Comparison of ENCODE assay signal across 24 cellular contexts in genomic region chr10:5416981-5417380, GRCh38. TPM values are rescaled to one million over a fixed set of nuclear protein-coding genes. Genes with fewer than 3 reads are reported as not detected.
DNase-seq lines count a peak whose midpoint lies in the region; ATAC-seq, FAIRE-seq and TF ChIP-seq lines count a peak whose summit lies in the region.
"Had no signal": no experiment of that assay in that cellular context is flagged by ENCODE, and none has a peak within 500 bp of the region (broad histone marks: within the 10 kb centered on the region; RNA-seq: fewer than 3 reads in every experiment).

No MANE protein-coding gene starts in this region.

- ATAC-seq in K562 (no peak), HG02571 (IDR thresholded peaks at IDR 0.05; ENCODE audit: unreplicated experiment) (no peak)
- ATAC-seq: heart left ventricle, HepG2 had no signal

- H3K56ac ChIP-seq in mesendoderm (ENCODE audit: low read length): peak overlapping the region; percentile 6

- H3K79me1 ChIP-seq in mesendoderm (ENCODE audit: low read length): peaks cover 6% of the 10 kb centered on the region

- H3K79me2 ChIP-seq in K562 (ENCODE audit: control insufficient read depth, insufficient read depth, low read length): peaks cover 99% of the 10 kb centered on the region
- peaks cover 52% of the 10 kb centered on the region for H3K79me2 ChIP-seq in mesendoderm (ENCODE audit: control insufficient read depth, insufficient read depth, low read length)

- intact Hi-C loops in K562 (cut with micrococcal nuclease): no loop called here

- H3K36me3 ChIP-seq in K562 (ENCODE audit: control insufficient read depth, insufficient read depth, low read length): peaks cover 36% of the 10 kb centered on the region
- no peaks in the 10 kb centered on the region for H3K36me3 ChIP-seq in mesendoderm (ENCODE audit: control insufficient read depth, insufficient read depth, low read length)
- H3K36me3 ChIP-seq: heart left ventricle, vagina had no signal

- no peak overlapping the region for H3K4ac ChIP-seq in mesendoderm (ENCODE audit: low read depth, low read length)

- TF ChIP-seq CTCF in K562 (IDR thresholded peaks at IDR 0.05 in 2 of 3, conservative IDR thresholded peaks at IDR 0.05 in 1 of 3; ENCODE audit: insufficient read depth in 2 of 3, low read depth in 1 of 3, low read length in 3 of 3): no peak

- H3K18ac ChIP-seq in mesendoderm (ENCODE audit: low read length): no peak overlapping the region

- H3K27ac ChIP-seq in K562 (ENCODE audit: extremely low read depth, low read depth, low read length) (no peak overlapping the region), mesendoderm (ENCODE audit: low read depth, low read length) (no peak overlapping the region)
- H3K27ac ChIP-seq: heart left ventricle, SJCRH30, vagina had no signal

- no peaks in the 10 kb centered on the region; the same call in 1 of the 2 replicates for H3K9me3 ChIP-seq in K562 (replicated peaks; ENCODE audit: control insufficient read depth, insufficient read depth, low read depth, low read length)
- H3K9me3 ChIP-seq: vagina had no signal

- no peak for TF ChIP-seq RAD21 in K562 (CRISPR knock-in tag; conservative IDR thresholded peaks at IDR 0.05 in 1 of 2, IDR thresholded peaks at IDR 0.05 in 1 of 2)

- TF ChIP-seq POLR2A in GM12891 (IDR thresholded peaks at IDR 0.05; ENCODE audit: low read depth, low read length) (no peak), K562 (conservative IDR thresholded peaks at IDR 0.05) (no peak)

- no peak overlapping the region for H2BK15ac ChIP-seq in mesendoderm (replicated peaks; ENCODE audit: low read depth)

- WGBS in K562 (ENCODE audit: insufficient coverage, low coverage, missing lambda C conversion rate): 96% methylated on average over 11 of the region's 11 CpGs
- WGBS in mesendoderm (ENCODE audit: extremely low coverage, insufficient coverage, low lambda C conversion rate): no CpG with 5 or more reads among the region's 11 CpGs

- POLR2A ChIA-PET in K562 (lab: Yijun Ruan, JAX): interaction anchor here (1.0 to 1.4 kb wide), 2 partner anchors 8 to 13 kb away, joined by 3 read pairs; partner anchors contain the start of gene TUBAL3

- H3K23ac ChIP-seq in mesendoderm (ENCODE audit: low read length): no peak overlapping the region

- no peaks in the 10 kb centered on the region for H3K9me1 ChIP-seq in K562 (ENCODE audit: control insufficient read depth, insufficient read depth, low read length)

- no peak overlapping the region for H4K5ac ChIP-seq in mesendoderm (ENCODE audit: low read length)

- no peak overlapping the region for H2BK5ac ChIP-seq in mesendoderm (ENCODE audit: low read length)

- H3K4me1 ChIP-seq in K562 (replicated peaks in 1 of 2; ENCODE audit: control insufficient read depth in 2 of 2, insufficient read depth in 2 of 2, low read length in 2 of 2): peaks cover 8% of the 10 kb centered on the region in 2 experiments; a peak in 4 of 5 replicates
- H3K4me1 ChIP-seq in mesendoderm (ENCODE audit: control insufficient read depth, low read depth, low read length): peaks cover 6% of the 10 kb centered on the region

- in situ Hi-C loops in K562 (cut with MboI): no loop called here

- peak; percentile 71 for FAIRE-seq in GM12891 (lab: Jason Lieb, UNC)
- FAIRE-seq in K562 (lab: Jason Lieb, UNC): no peak
- FAIRE-seq: HepG2 had no signal

- H2BK120ac ChIP-seq in mesendoderm (ENCODE audit: low read depth, low read length): no peak overlapping the region

- no peaks in the 10 kb centered on the region for H3K27me3 ChIP-seq in K562 (ENCODE audit: control insufficient read depth in 2 of 2, insufficient read depth in 2 of 2, low read length in 2 of 2)
- H3K27me3 ChIP-seq in mesendoderm (ENCODE audit: insufficient read depth, low read length, poor library complexity): no peaks in the 10 kb centered on the region
- H3K27me3 ChIP-seq: heart left ventricle, SJCRH30, vagina had no signal

- H4K20me1 ChIP-seq in K562 (replicated peaks; ENCODE audit: control insufficient read depth, insufficient read depth, low read length): no peaks in the 10 kb centered on the region; the same call in 1 of the 2 replicates

- DNase-seq in GM12891 (ENCODE audit: insufficient read length, low spot score) (no peak), NCI-H2171 (lab: John Stamatoyannopoulos, UW) (peak; percentile 78), K562 (ENCODE audit: extremely low read depth in 1 of 4, low spot score in 3 of 4) (no peak), mesendoderm (peak; percentile 58), inferior parietal cortex (ENCODE audit: extremely low spot score) (no peak), NCI-H187 treated with DMSO at 0.1 percent for 48 hours (lab: John Stamatoyannopoulos, UW) (no peak)
- DNase-seq in activated CD8-positive, alpha-beta memory T cell treated with anti-CD3 and anti-CD28 coated beads for 24 hours: no peak
- DNase-seq: CD4-positive, CD25-positive, alpha-beta regulatory T cell; effector CD4-positive, alpha-beta T cell; heart left ventricle; NCI-H1930; SJCRH30; T-helper 2 cell had no signal

- H3K4me3 ChIP-seq in K562 (no peak overlapping the region), mesendoderm (ENCODE audit: low read length) (no peak overlapping the region)
- H3K4me3 ChIP-seq: heart left ventricle, SJCRH30, vagina had no signal

- no peak for TF ChIP-seq EP300 in K562 (IDR thresholded peaks at IDR 0.05; ENCODE audit: low read length)

- CTCF ChIA-PET in K562 (lab: Yijun Ruan, JAX; ENCODE audit: low intra/inter-chr PET ratio): no interaction called here

- BruUV-seq in K562 (replicated peaks; lab: Mats Ljungman, UMichigan): no TSS peak

- H3K4me2 ChIP-seq in K562 (ENCODE audit: insufficient read depth, low read length) (no peak overlapping the region), mesendoderm (ENCODE audit: low read length) (no peak overlapping the region)

- H2AFZ ChIP-seq in K562 (ENCODE audit: low read depth, low read length): no peak overlapping the region

- H4K8ac ChIP-seq in mesendoderm (ENCODE audit: low read depth, low read length): no peak overlapping the region

- no peak overlapping the region for H3K9ac ChIP-seq in K562 (ENCODE audit: insufficient read depth in 1 of 2, low read depth in 2 of 2, low read length in 2 of 2)
- H3K9ac ChIP-seq in mesendoderm (ENCODE audit: low read length): peak overlapping the region; percentile 14

- no peak overlapping the region for H2AK5ac ChIP-seq in mesendoderm (ENCODE audit: low read length)

RNA-seq across cellular contexts. Expression of gene NET1, which starts 4.6 kb away (rescaled TPM):
- 11.7 TPM for polyA plus RNA-seq in GM12891 (2012; ENCODE audit: low read depth, missing spikeins)
- total RNA-seq in K562 (2011; cell fraction: chromatin; rRNA removed; ENCODE audit: low replicate concordance): 210 and 255 TPM in 2 replicates
- total RNA-seq in K562 (2011; cell fraction: nucleolus; rRNA removed): 116 and 127 TPM in 2 replicates
- total RNA-seq in K562 (2011; cell fraction: nucleoplasm; rRNA removed): 147 and 162 TPM in 2 replicates
- total RNA-seq in K562 (2014; rRNA removed) (115 TPM in 2 replicates), K562 (2014; rRNA removed; fragmentation: Illumina TruSeq; extraction: Trizol) (106 and 114 TPM in 2 replicates), K562 (2015; rRNA removed; fragmentation: Illumina TruSeq; extraction: Trizol) (98.1 and 105 TPM in 2 replicates), K562 (2021) (152 and 158 TPM in 2 replicates)
- polyA plus RNA-seq in K562 (2011; rRNA removed) (258 and 270 TPM in 2 replicates), K562 (2014; fragmentation: Illumina TruSeq; extraction: Trizol) (113 and 136 TPM in 2 replicates), K562 (2014; fragmentation: Nextera tagmentation; extraction: Ambion mirVana) (10 to 100 TPM; 47.4 to 53.0 TPM), K562 (2014; rRNA removed) (98.9 and 105 TPM in 2 replicates)
- polyA plus RNA-seq in K562 (2011; cell fraction: cytosol; rRNA removed): 98.2 and 133 TPM in 2 replicates
- 136 and 256 TPM in 2 replicates for polyA plus RNA-seq in K562 (2011; cell fraction: nucleus; rRNA removed)
- 103 and 113 TPM in 2 replicates for polyA plus RNA-seq in K562 (2012)
- polyA minus RNA-seq in K562 (2011; rRNA and poly(A)+ RNA removed): 409 and 471 TPM in 2 replicates
- 218 and 242 TPM in 2 replicates for polyA minus RNA-seq in K562 (2011; cell fraction: cytosol; rRNA and poly(A)+ RNA removed)
- polyA minus RNA-seq in K562 (2011; cell fraction: nucleus; rRNA and poly(A)+ RNA removed): 195 and 518 TPM in 2 replicates
- 49.9 TPM for polyA plus RNA-seq in mesendoderm (2013, experiment 1 of 2)
- polyA plus RNA-seq in mesendoderm (2013, experiment 2 of 2): 51.9 TPM

RNA-seq across cellular contexts. Expression of gene TUBAL3, which starts 12.4 kb away (rescaled TPM):
- polyA plus RNA-seq in GM12891 (2012; ENCODE audit: low read depth, missing spikeins): not detected
- 8.4 and 9.7 TPM in 2 replicates for total RNA-seq in K562 (2011; cell fraction: chromatin; rRNA removed; ENCODE audit: low replicate concordance)
- 4.3 TPM in 2 replicates for total RNA-seq in K562 (2011; cell fraction: nucleolus; rRNA removed)
- 3.1 and 4.9 TPM in 2 replicates for total RNA-seq in K562 (2011; cell fraction: nucleoplasm; rRNA removed)
- 6.6 and 7.8 TPM in 2 replicates for total RNA-seq in K562 (2014; rRNA removed)
- total RNA-seq in K562 (2014; rRNA removed; fragmentation: Illumina TruSeq; extraction: Trizol): 6.9 and 7.8 TPM in 2 replicates
- total RNA-seq in K562 (2015; rRNA removed; fragmentation: Illumina TruSeq; extraction: Trizol): 6.3 and 7.5 TPM in 2 replicates
- total RNA-seq in K562 (2021): 6.3 and 6.8 TPM in 2 replicates
- polyA plus RNA-seq in K562 (2011; rRNA removed): 4.7 and 10.1 TPM in 2 replicates
- 3.6 and 10.6 TPM in 2 replicates for polyA plus RNA-seq in K562 (2011; cell fraction: cytosol; rRNA removed)
- polyA plus RNA-seq in K562 (2011; cell fraction: nucleus; rRNA removed): 4.4 and 8.6 TPM in 2 replicates
- polyA plus RNA-seq in K562 (2012): 8.6 and 9.6 TPM in 2 replicates
- polyA plus RNA-seq in K562 (2014; fragmentation: Illumina TruSeq; extraction: Trizol): 8.5 and 9.8 TPM in 2 replicates
- polyA plus RNA-seq in K562 (2014; fragmentation: Nextera tagmentation; extraction: Ambion mirVana): 10 to 100 TPM in 1 of 2 experiments, 1 to 10 TPM in 1; 8.3 to 10.1 TPM
- 5.5 TPM in 2 replicates for polyA plus RNA-seq in K562 (2014; rRNA removed)
- 4.2 and 7.3 TPM in 2 replicates for polyA minus RNA-seq in K562 (2011; rRNA and poly(A)+ RNA removed)
- 0.91 and 3.4 TPM in 2 replicates for polyA minus RNA-seq in K562 (2011; cell fraction: cytosol; rRNA and poly(A)+ RNA removed)
- polyA minus RNA-seq in K562 (2011; cell fraction: nucleus; rRNA and poly(A)+ RNA removed): 2.3 and 2.4 TPM in 2 replicates
- polyA plus RNA-seq in mesendoderm (2013, experiment 1 of 2): 0.06 TPM
- polyA plus RNA-seq in mesendoderm (2013, experiment 2 of 2): 0.04 TPM
- total RNA-seq: activated CD8-positive, alpha-beta memory T cell treated with anti-CD3 and anti-CD28 coated beads for 36 hours; CD4-positive, CD25-positive, alpha-beta regulatory T cell; fibroblast of lung; SJCRH30; vagina had no signal
- polyA plus RNA-seq: AG04450, fibroblast of lung, neural cell had no signal

RNA-seq across cellular contexts. Expression of gene UCN3, which starts 52.2 kb away (rescaled TPM):
- polyA plus RNA-seq in GM12891 (2012; ENCODE audit: low read depth, missing spikeins): 0.08 TPM
- not detected in 2 replicates for total RNA-seq in K562 (2011; cell fraction: chromatin; rRNA removed; ENCODE audit: low replicate concordance)
- not detected in 2 replicates for total RNA-seq in K562 (2011; cell fraction: nucleolus; rRNA removed)
- not detected in 2 replicates for total RNA-seq in K562 (2011; cell fraction: nucleoplasm; rRNA removed)
- not detected in 2 replicates for total RNA-seq in K562 (2014; rRNA removed)
- total RNA-seq in K562 (2014; rRNA removed; fragmentation: Illumina TruSeq; extraction: Trizol): not detected in 2 replicates
- not detected in 2 replicates for total RNA-seq in K562 (2015; rRNA removed; fragmentation: Illumina TruSeq; extraction: Trizol)
- not detected in 2 replicates for total RNA-seq in K562 (2021)
- polyA plus RNA-seq in K562 (2011; rRNA removed): not detected in 2 replicates
- polyA plus RNA-seq in K562 (2011; cell fraction: cytosol; rRNA removed): not detected in 2 replicates
- polyA plus RNA-seq in K562 (2011; cell fraction: nucleus; rRNA removed): not detected in 2 replicates
- polyA plus RNA-seq in K562 (2012): not detected in 2 replicates
- polyA plus RNA-seq in K562 (2014; fragmentation: Illumina TruSeq; extraction: Trizol): not detected in 2 replicates
- not detected for polyA plus RNA-seq in K562 (2014; fragmentation: Nextera tagmentation; extraction: Ambion mirVana)
- not detected in 2 replicates for polyA plus RNA-seq in K562 (2014; rRNA removed)
- polyA minus RNA-seq in K562 (2011; rRNA and poly(A)+ RNA removed): not detected in 2 replicates
- not detected in 2 replicates for polyA minus RNA-seq in K562 (2011; cell fraction: cytosol; rRNA and poly(A)+ RNA removed)
- polyA minus RNA-seq in K562 (2011; cell fraction: nucleus; rRNA and poly(A)+ RNA removed): not detected in 2 replicates
- not detected for polyA plus RNA-seq in mesendoderm (2013, experiment 1 of 2)
- polyA plus RNA-seq in mesendoderm (2013, experiment 2 of 2): not detected
- total RNA-seq: activated CD8-positive, alpha-beta memory T cell treated with anti-CD3 and anti-CD28 coated beads for 36 hours; CD4-positive, CD25-positive, alpha-beta regulatory T cell; Daoy; fibroblast of lung; heart left ventricle; HepG2; kidney epithelial cell; mesothelial cell of epicardium; renal cortical epithelial cell; vagina had no signal
- polyA plus RNA-seq: AG04450; CD4-positive, CD25-positive, alpha-beta regulatory T cell; fibroblast of lung; heart left ventricle; HepG2; neural cell had no signal

Comparison
In these comparisons a context has a peak if more than half of its experiments do, and no peak if none do; other contexts are left out.
1. DNase-seq: peak in NCI-H2171 (single experiment) and mesendoderm (single experiment); none in GM12891 (single experiment), K562 (0 of 4), activated CD8-positive, alpha-beta memory T cell treated with anti-CD3 and anti-CD28 coated beads for 24 hours (single experiment), inferior parietal cortex (single experiment) and NCI-H187 treated with DMSO at 0.1 percent for 48 hours (single experiment).